Comparison of ENCODE assay signal across 8 cellular contexts in the genomic region with DNA sequence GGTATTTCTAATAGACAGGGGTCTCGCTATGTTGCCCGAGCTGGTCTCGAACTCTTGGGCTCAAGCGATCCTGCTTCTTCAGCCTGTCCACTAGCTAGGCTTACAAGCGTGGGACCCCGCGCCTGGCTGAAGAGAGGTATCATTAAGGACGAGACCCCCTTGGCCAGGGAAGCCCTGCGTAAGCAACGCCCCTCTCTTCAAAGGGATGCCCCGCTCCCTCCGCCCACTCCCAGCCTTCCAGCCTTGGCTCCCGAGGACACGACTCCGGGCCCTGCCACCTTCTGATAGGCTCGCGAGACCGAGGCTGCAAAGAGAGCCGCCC.
DNase-seq lines count a peak whose midpoint lies in the region; ATAC-seq and TF ChIP-seq lines count a peak whose summit lies in the region.

No MANE protein-coding gene starts in this region.

- H3K27ac Mint-ChIP-seq in memory B cell: peak overlapping the region; percentile 85

- H3K4me1 Mint-ChIP-seq in memory B cell: peaks cover 12% of the 10 kb centered on the region

- peak overlapping the region; percentile 96 for H3K4me3 Mint-ChIP-seq in memory B cell

- no peak for TF ChIP-seq CTCF in cardiac fibroblast (IDR thresholded peaks at IDR 0.05; ENCODE audit: low read depth, low read length)

- H3K36me3 Mint-ChIP-seq in memory B cell: peaks cover 2% of the 10 kb centered on the region

- peak overlapping the region; percentile 87 for H3K27ac ChIP-seq in KOPT-K1 (ENCODE audit: low read depth, low read length, poor library complexity, severe bottlenecking)

- DNase-seq in NCI-H2227 (lab: John Stamatoyannopoulos, UW; ENCODE audit: unreplicated experiment) (peak; percentile 99), NCI-H2227 treated with DMSO at 0.1 percent for 48 hours (lab: John Stamatoyannopoulos, UW) (no peak), cardiac fibroblast (ENCODE audit: low read depth in 2 of 2) (no peak), memory B cell (ENCODE audit: low spot score in 2 of 2) (no peak), NK-92 (lab: John Stamatoyannopoulos, UW; ENCODE audit: unreplicated experiment) (no peak)
- no peak for DNase-seq in stimulated activated CD4-positive, alpha-beta T cell treated with anti-CD3 and anti-CD28 coated beads, Interleukin-15, amount 100 ng/mL, for 24 hours

- H3K9me3 Mint-ChIP-seq in memory B cell: no peaks in the 10 kb centered on the region

- H3K4me3 ChIP-seq in cardiac fibroblast (replicated peaks in 1 of 2; ENCODE audit: low read depth in 2 of 2, low read length in 2 of 2): peak overlapping the region; percentile 84 to 87

- no peak for ATAC-seq in memory B cell (ENCODE audit: low read depth)
- no peak for ATAC-seq in GM19397 (IDR thresholded peaks at IDR 0.05; ENCODE audit: unreplicated experiment)

- H3K27me3 Mint-ChIP-seq in memory B cell: no peaks in the 10 kb centered on the region

- H3K36me3 ChIP-seq in KOPT-K1 (ENCODE audit: insufficient read depth, low read length): peaks cover 5% of the 10 kb centered on the region; the same call in 1 of the 2 replicates

- H3K9me3 ChIP-seq in KOPT-K1 (ENCODE audit: insufficient read depth, low read length, poor library complexity, severe bottlenecking): no peaks in the 10 kb centered on the region
